In genomic region chr22:40443675-40444482, GRCh38 we compare ENCODE assay signal across 15 cellular contexts.
A peak's percentile ranks its signal among the peaks of the same experiment; 100 is the strongest.
DNase-seq lines count a peak whose midpoint lies in the region; ATAC-seq and TF ChIP-seq lines count a peak whose summit lies in the region.
"Had no signal": no experiment of that assay in that cellular context is flagged by ENCODE, and none has a peak within 500 bp of the region (broad histone marks: within the 10 kb centered on the region; RNA-seq: fewer than 3 reads in every experiment).

No MANE protein-coding gene starts in this region.

- ATAC-seq in omental fat pad (ENCODE audit: low FRiP score) (peak; percentile 53), HG02973 (IDR thresholded peaks at IDR 0.05; ENCODE audit: unreplicated experiment) (no peak), HG03025 (IDR thresholded peaks at IDR 0.05; ENCODE audit: low FRiP score, unreplicated experiment) (no peak), SK-N-SH treated with all-trans-retinoic acid at 6 μM for 48 hours (no peak)
- ATAC-seq: HCT116 had no signal

- peaks cover 89% of the 10 kb centered on the region for H3K36me3 Mint-ChIP-seq in dendritic cell treated with granulocyte-macrophage colony-stimulating factor and Interleukin-4, amounts not matched to agents 40 ng/mL and 50 ng/mL, for 4 days (ENCODE audit: low read depth)

- no peak overlapping the region for H3K4me3 ChIP-seq in HL-60 (replicated peaks; ENCODE audit: insufficient read depth, low read length)
- H3K4me3 ChIP-seq: prostate gland, SK-N-MC had no signal

- TF ChIP-seq CTCF in HL-60 (IDR thresholded peaks at IDR 0.05; ENCODE audit: insufficient read depth, low read length): no peak
- TF ChIP-seq CTCF in omental fat pad (IDR thresholded peaks at IDR 0.05): no peak

- peaks cover 99% of the 10 kb centered on the region for H3K4me1 Mint-ChIP-seq in dendritic cell treated with granulocyte-macrophage colony-stimulating factor and Interleukin-4, amounts not matched to agents 40 ng/mL and 50 ng/mL, for 4 days (ENCODE audit: low read depth)

- H3K27me3 ChIP-seq in HL-60 (ENCODE audit: insufficient read depth, poor library complexity, severe bottlenecking): no peaks in the 10 kb centered on the region

- H3K27ac ChIP-seq in HL-60 (replicated peaks): peak overlapping the region; percentile 47
- H3K27ac ChIP-seq: prostate gland, SK-N-MC, WERI-Rb-1 had no signal

- H3K4me3 Mint-ChIP-seq in dendritic cell treated with granulocyte-macrophage colony-stimulating factor and Interleukin-4, amounts not matched to agents 40 ng/mL and 50 ng/mL, for 4 days: peak overlapping the region; percentile 13

- H3K9me3 Mint-ChIP-seq in dendritic cell treated with granulocyte-macrophage colony-stimulating factor and Interleukin-4, amounts not matched to agents 40 ng/mL and 50 ng/mL, for 4 days: peaks cover 18% of the 10 kb centered on the region

- no peaks in the 10 kb centered on the region for H3K27me3 Mint-ChIP-seq in dendritic cell treated with granulocyte-macrophage colony-stimulating factor and Interleukin-4, amounts not matched to agents 40 ng/mL and 50 ng/mL, for 4 days

- DNase-seq in CD1c-positive myeloid dendritic cell (ENCODE audit: extremely low spot score) (peak; percentile 56), HL-60 (ENCODE audit: low read depth in 1 of 2, low spot score in 1 of 2) (peak in 1 of 2 experiments; percentile 59), omental fat pad (ENCODE audit: low spot score) (no peak), NK-92 (lab: John Stamatoyannopoulos, UW; ENCODE audit: unreplicated experiment) (no peak)
- DNase-seq: DND-41, foreskin melanocyte, MM.1S, WERI-Rb-1 had no signal

- H3K27ac Mint-ChIP-seq in dendritic cell treated with granulocyte-macrophage colony-stimulating factor and Interleukin-4, amounts not matched to agents 40 ng/mL and 50 ng/mL, for 4 days: peak overlapping the region; percentile 67

- intact Hi-C loops in dendritic cell treated with granulocyte-macrophage colony-stimulating factor and Interleukin-4, amounts not matched to agents 40 ng/mL and 50 ng/mL, for 4 days (cut with micrococcal nuclease): no loop called here

TF ChIP-seq in SK-N-SH treated with all-trans-retinoic acid at 6 μM for 48 hours, 23 proteins besides CTCF, POLR2A, EP300 and RAD21:
- TF ChIP-seq PATZ1 (CRISPR knock-in tag; IDR thresholded peaks at IDR 0.05; ENCODE audit: borderline replicate concordance) (no peak), SNAI2 (CRISPR knock-in tag; IDR thresholded peaks at IDR 0.05) (no peak), CREB5 (CRISPR knock-in tag; IDR thresholded peaks at IDR 0.05; ENCODE audit: low read depth) (no peak), ZNF565 (CRISPR knock-in tag; conservative IDR thresholded peaks at IDR 0.05; ENCODE audit: low read depth) (no peak), CSRNP3 (CRISPR knock-in tag; IDR thresholded peaks at IDR 0.05) (no peak), POU6F1 (CRISPR knock-in tag; IDR thresholded peaks at IDR 0.05; ENCODE audit: borderline replicate concordance, low read depth) (no peak), ZFP30 (CRISPR knock-in tag; IDR thresholded peaks at IDR 0.05) (no peak), BACH2 (CRISPR knock-in tag; IDR thresholded peaks at IDR 0.05; ENCODE audit: borderline replicate concordance) (no peak), OSR1 (CRISPR knock-in tag; IDR thresholded peaks at IDR 0.05) (no peak), CSDC2 (CRISPR knock-in tag; IDR thresholded peaks at IDR 0.05) (no peak), ESRRG (CRISPR knock-in tag; IDR thresholded peaks at IDR 0.05) (no peak), ZC3H10 (CRISPR knock-in tag; IDR thresholded peaks at IDR 0.05) (no peak), RARB (CRISPR knock-in tag; IDR thresholded peaks at IDR 0.05) (no peak), ISL1 (CRISPR knock-in tag; IDR thresholded peaks at IDR 0.05) (no peak)
- TF ChIP-seq, protein P1, sequence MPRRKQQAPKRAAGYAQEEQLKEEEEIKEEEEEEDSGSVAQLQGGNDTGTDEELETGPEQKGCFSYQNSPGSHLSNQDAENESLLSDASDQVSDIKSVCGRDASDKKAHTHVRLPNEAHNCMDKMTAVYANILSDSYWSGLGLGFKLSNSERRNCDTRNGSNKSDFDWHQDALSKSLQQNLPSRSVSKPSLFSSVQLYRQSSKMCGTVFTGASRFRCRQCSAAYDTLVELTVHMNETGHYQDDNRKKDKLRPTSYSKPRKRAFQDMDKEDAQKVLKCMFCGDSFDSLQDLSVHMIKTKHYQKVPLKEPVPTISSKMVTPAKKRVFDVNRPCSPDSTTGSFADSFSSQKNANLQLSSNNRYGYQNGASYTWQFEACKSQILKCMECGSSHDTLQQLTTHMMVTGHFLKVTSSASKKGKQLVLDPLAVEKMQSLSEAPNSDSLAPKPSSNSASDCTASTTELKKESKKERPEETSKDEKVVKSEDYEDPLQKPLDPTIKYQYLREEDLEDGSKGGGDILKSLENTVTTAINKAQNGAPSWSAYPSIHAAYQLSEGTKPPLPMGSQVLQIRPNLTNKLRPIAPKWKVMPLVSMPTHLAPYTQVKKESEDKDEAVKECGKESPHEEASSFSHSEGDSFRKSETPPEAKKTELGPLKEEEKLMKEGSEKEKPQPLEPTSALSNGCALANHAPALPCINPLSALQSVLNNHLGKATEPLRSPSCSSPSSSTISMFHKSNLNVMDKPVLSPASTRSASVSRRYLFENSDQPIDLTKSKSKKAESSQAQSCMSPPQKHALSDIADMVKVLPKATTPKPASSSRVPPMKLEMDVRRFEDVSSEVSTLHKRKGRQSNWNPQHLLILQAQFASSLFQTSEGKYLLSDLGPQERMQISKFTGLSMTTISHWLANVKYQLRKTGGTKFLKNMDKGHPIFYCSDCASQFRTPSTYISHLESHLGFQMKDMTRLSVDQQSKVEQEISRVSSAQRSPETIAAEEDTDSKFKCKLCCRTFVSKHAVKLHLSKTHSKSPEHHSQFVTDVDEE (CRISPR knock-in tag; IDR thresholded peaks at IDR 0.05): no peak
TF ChIP-seq in SK-N-SH treated with all-trans-retinoic acid at 6 μM for 48 hours: peak in this region for 0.
